In the genomic region with DNA sequence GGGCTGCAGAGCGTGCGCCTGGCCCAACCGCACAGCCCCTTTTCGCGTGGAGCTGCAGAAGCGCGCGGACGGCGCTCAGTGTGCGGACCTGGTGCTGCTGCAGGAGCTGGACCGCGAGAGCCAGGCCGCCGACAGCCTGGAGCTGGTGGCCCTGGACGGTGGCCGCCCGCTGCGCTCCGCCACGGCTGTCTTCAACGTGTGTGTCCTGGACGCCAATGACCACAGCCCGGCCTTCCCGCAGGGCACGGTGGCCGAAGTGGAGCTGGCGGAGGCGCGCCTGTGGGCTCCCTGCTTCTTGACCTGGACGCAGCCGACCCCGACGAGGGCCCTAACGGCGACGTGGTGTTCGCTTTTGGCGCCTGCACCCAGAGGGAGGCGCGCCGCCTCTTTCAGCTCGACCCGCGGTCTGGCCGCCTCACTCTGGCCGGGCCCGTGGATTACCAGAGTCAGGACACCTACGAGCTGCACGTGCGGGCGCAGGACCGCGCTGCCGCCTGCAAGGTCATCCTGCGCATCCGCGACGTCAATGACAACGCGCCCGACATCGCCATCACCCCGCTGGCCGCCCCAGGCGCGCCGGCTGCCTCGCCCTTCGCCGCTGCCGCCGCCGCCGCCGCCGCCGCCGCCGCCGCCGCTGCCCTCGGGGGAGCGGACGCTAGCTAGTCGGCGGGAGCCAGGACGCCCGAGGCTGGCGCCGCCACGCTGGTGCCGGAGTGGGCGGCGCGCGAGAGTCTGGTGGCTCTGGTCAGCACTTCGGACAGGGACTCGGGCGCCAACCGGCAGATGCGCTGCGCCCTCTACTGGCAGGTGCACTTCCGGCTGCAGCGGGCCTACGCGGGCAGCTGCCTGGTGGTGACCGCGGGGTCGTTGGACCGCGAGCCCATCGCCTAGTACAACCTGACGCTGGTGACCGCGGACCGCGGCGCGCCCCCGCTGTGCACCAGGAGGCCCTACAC, we compare ENCODE assay signal across 9 cellular contexts.
DNase-seq lines count a peak whose midpoint lies in the region; TF ChIP-seq lines count a peak whose summit lies in the region.
"Had no signal": no experiment of that assay in that cellular context is flagged by ENCODE, and none has a peak within 500 bp of the region (broad histone marks: within the 10 kb centered on the region; RNA-seq: fewer than 3 reads in every experiment).

No MANE protein-coding gene starts in this region.

- H3K9me3 ChIP-seq in neuronal stem cell (replicated peaks in 1 of 2; ENCODE audit: control insufficient read depth in 2 of 2, insufficient read depth in 1 of 2, low read depth in 1 of 2, low read length in 2 of 2) (peaks cover 7 to 8% of the 10 kb centered on the region in 2 donors), OCI-LY7 (ENCODE audit: low read length) (no peaks in the 10 kb centered on the region)

- H3K36me3 ChIP-seq in neuronal stem cell (replicated peaks in 1 of 2; ENCODE audit: control insufficient read depth in 2 of 2, insufficient read depth in 2 of 2, low read length in 2 of 2), result no peaks in the 10 kb centered on the region
- no peaks in the 10 kb centered on the region for H3K36me3 ChIP-seq in OCI-LY7 (ENCODE audit: insufficient read depth, low read length)

- CTCF ChIA-PET in OCI-LY7 (lab: Charles Lee; ENCODE audit: unreplicated experiment), result no interaction called here

- peak overlapping the region; percentile 86 for H3K9ac ChIP-seq in neuronal stem cell (ENCODE audit: low read depth, low read length, poor library complexity)

- no peak overlapping the region for H3K4ac ChIP-seq in neuronal stem cell (ENCODE audit: low read length)

- intact Hi-C loops in OCI-LY7 (cut with micrococcal nuclease; ENCODE audit: unreplicated experiment), result no loop called here

- no peak overlapping the region for H2BK12ac ChIP-seq in neuronal stem cell (ENCODE audit: low read length)

- peak overlapping the region; percentile 80 for H3K23ac ChIP-seq in neuronal stem cell (ENCODE audit: low read depth, low read length, poor library complexity)

- no peaks in the 10 kb centered on the region for H4K20me1 ChIP-seq in OCI-LY7 (ENCODE audit: insufficient read depth, low read length)

- H3K18ac ChIP-seq in neuronal stem cell (ENCODE audit: low read length), result peak overlapping the region; percentile 59

- POLR2A ChIA-PET in OCI-LY7 (lab: Charles Lee), result no interaction called here

- no peaks in the 10 kb centered on the region for H3K9me2 ChIP-seq in OCI-LY7 (ENCODE audit: insufficient read depth, low read length)

- peak; percentile 19 for DNase-seq in EL
- DNase-seq in NCI-H748 treated with DMSO at 0.1 percent for 48 hours (lab: John Stamatoyannopoulos, UW), result peak; percentile 16
- peak; percentile 16 for DNase-seq in foreskin melanocyte
- DNase-seq in neuronal stem cell (ENCODE audit: low spot score), result peak; percentile 84
- DNase-seq in GDM1 (lab: John Stamatoyannopoulos, UW), result no peak
- no peak for DNase-seq in effector CD8-positive, alpha-beta T cell (lab: John Stamatoyannopoulos, UW)
- no peak for DNase-seq in OCI-LY7 (ENCODE audit: low spot score)
- DNase-seq in DMS53 treated with DMSO at 0.1 percent for 48 hours (lab: John Stamatoyannopoulos, UW; ENCODE audit: unreplicated experiment), result no peak
- DNase-seq: NCI-H2107 had no signal

- H3K4me1 ChIP-seq in neuronal stem cell (ENCODE audit: control insufficient read depth in 2 of 2, insufficient read depth in 1 of 2, low read depth in 1 of 2, low read length in 2 of 2) (peaks cover 5 to 6% of the 10 kb centered on the region in 2 donors), OCI-LY7 (ENCODE audit: insufficient read depth, low read length, poor library complexity, severe bottlenecking) (no peaks in the 10 kb centered on the region)

- H3K79me1 ChIP-seq in neuronal stem cell (ENCODE audit: low read depth, low read length), result no peaks in the 10 kb centered on the region

- no peak overlapping the region for H2BK5ac ChIP-seq in neuronal stem cell (ENCODE audit: low read length)

- H2BK15ac ChIP-seq in neuronal stem cell (ENCODE audit: low read length), result no peak overlapping the region

- BruUV-seq in OCI-LY7 (replicated peaks; lab: Mats Ljungman, UMichigan), result no TSS peak

- H3K4me3 ChIP-seq in neuronal stem cell (ENCODE audit: low read length in 2 of 2), result peak overlapping the region; percentile 9 to 73
- H3K4me3 ChIP-seq in OCI-LY7 (ENCODE audit: low read depth, low read length, poor library complexity, severe bottlenecking), result no peak overlapping the region

- H3K4me2 ChIP-seq in neuronal stem cell (ENCODE audit: insufficient read depth, low read length, poor library complexity, severe bottlenecking), result peak overlapping the region; percentile 88
- no peak overlapping the region for H3K4me2 ChIP-seq in OCI-LY7 (ENCODE audit: low read length)

- H4K8ac ChIP-seq in neuronal stem cell (ENCODE audit: low read depth, low read length), result no peak overlapping the region

- H2AK5ac ChIP-seq in neuronal stem cell (ENCODE audit: low read depth, low read length), result no peak overlapping the region

- H4K91ac ChIP-seq in neuronal stem cell (ENCODE audit: low read depth, low read length, poor library complexity), result no peak overlapping the region

- no peak overlapping the region for H2BK120ac ChIP-seq in neuronal stem cell (ENCODE audit: low read depth, low read length)

- no peaks in the 10 kb centered on the region for H3K79me2 ChIP-seq in OCI-LY7 (ENCODE audit: insufficient read depth, low read depth, low read length)

- peaks cover 0 to 29% (median 7%) of the 10 kb centered on the region in 3 experiments for H3K27me3 ChIP-seq in neuronal stem cell (ENCODE audit: control insufficient read depth in 3 of 3, insufficient read depth in 3 of 3, low read depth in 1 of 3, low read length in 3 of 3)

- WGBS in neuronal stem cell (ENCODE audit: extremely low coverage in 2 of 2, insufficient read length in 2 of 2, insufficient replicate concordance in 1 of 2), 2 donors, result no CpG with 5 or more reads among the region's 121 CpGs

- H3K14ac ChIP-seq in neuronal stem cell (ENCODE audit: low read length), result peak overlapping the region; percentile 66

- TF ChIP-seq CTCF in OCI-LY7 (conservative IDR thresholded peaks at IDR 0.05; ENCODE audit: low read length), result no peak

- H3K27ac ChIP-seq in neuronal stem cell (replicated peaks; ENCODE audit: low read length), result no peak overlapping the region
- H3K27ac ChIP-seq in OCI-LY7 (ENCODE audit: low read depth, low read length, poor library complexity, severe bottlenecking), result no peak overlapping the region

- H2AFZ ChIP-seq in neuronal stem cell (ENCODE audit: low read length) (peak overlapping the region; percentile 60), OCI-LY7 (ENCODE audit: low read length) (no peak overlapping the region)

Comparison
In these comparisons a context has a peak if more than half of its experiments do, and no peak if none do; other contexts are left out.
1. DNase-seq: peak in EL (single experiment), NCI-H748 treated with DMSO at 0.1 percent for 48 hours (single experiment), foreskin melanocyte (single experiment) and neuronal stem cell (single experiment); none in GDM1 (single experiment), effector CD8-positive, alpha-beta T cell (single experiment), OCI-LY7 (single experiment) and DMS53 treated with DMSO at 0.1 percent for 48 hours (single experiment).